In the genomic region with DNA sequence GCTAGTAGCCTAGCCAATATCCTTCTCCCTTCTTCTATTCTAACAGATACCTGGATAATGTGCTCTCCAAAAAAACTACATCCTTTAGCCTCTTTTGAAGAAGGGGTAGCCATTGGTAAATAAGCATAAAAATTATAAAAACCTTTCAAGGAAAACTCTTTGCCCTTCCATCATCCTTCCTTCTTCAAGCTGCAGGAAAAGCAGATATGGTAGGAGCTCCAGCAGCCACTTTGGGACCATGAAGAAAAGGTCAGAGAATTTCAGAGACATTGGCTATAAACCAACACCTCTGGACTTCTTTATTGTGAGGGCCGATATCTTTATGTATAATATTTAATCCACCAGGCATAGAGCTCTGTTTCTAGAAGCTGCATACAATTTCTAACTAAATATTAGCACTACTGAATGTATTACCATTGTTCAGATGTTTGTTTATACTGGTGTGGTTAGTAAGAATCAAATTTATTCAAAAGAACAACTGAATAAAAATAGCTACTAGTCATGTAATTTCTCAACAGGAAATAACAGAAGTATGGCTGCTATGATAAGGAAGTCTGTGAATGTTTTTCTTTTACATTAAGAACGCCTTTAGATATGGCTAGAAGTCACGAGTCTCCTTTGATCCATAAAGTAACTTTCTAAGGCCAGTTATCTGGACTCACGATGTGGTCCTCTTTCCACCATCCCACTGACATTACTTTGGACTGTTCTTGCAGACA, we compare ENCODE assay signal across 23 cellular contexts. TPM values are rescaled to one million over a fixed set of nuclear protein-coding genes. Genes with fewer than 3 reads are reported as not detected.
DNase-seq lines count a peak whose midpoint lies in the region; ATAC-seq, FAIRE-seq and TF ChIP-seq lines count a peak whose summit lies in the region.
"Had no signal": no experiment of that assay in that cellular context is flagged by ENCODE, and none has a peak within 500 bp of the region (broad histone marks: within the 10 kb centered on the region; RNA-seq: fewer than 3 reads in every experiment).

No MANE protein-coding gene starts in this region.

- H3K27ac ChIP-seq in DOHH2 (ENCODE audit: low read depth, low read length) (no peak overlapping the region), osteoblast (ENCODE audit: low read depth, low read length) (no peak overlapping the region)
- H3K27ac ChIP-seq: foreskin keratinocyte, neural progenitor cell, suprapubic skin had no signal

- H3K4me3 ChIP-seq in DOHH2 (ENCODE audit: low read length) (peak overlapping the region; percentile 20; the same call in 1 of the 2 replicates), Loucy (ENCODE audit: low read length, poor library complexity, severe bottlenecking) (peak overlapping the region; percentile 4), cardiac fibroblast (replicated peaks in 1 of 2; ENCODE audit: low read depth in 2 of 2, low read length in 2 of 2) (no peak overlapping the region), osteoblast (ENCODE audit: insufficient read depth, low read length) (no peak overlapping the region)
- H3K4me3 ChIP-seq: neural progenitor cell, suprapubic skin had no signal

- H3K4me1 ChIP-seq in DOHH2 (ENCODE audit: control insufficient read depth, low read length) (peaks cover 10% of the 10 kb centered on the region), Loucy (ENCODE audit: insufficient read depth, low read length, poor library complexity, severe bottlenecking) (peaks cover 14% of the 10 kb centered on the region), osteoblast (ENCODE audit: insufficient read depth, low read length) (peaks cover 18% of the 10 kb centered on the region)
- H3K4me1 ChIP-seq: foreskin keratinocyte, neural progenitor cell, suprapubic skin had no signal

- no peak for TF ChIP-seq CTCF in DOHH2 (IDR thresholded peaks at IDR 0.05; ENCODE audit: low read depth, low read length, poor library complexity, severe bottlenecking)
- no peak for TF ChIP-seq CTCF in Loucy (conservative IDR thresholded peaks at IDR 0.05; ENCODE audit: low read length)
- no peak for TF ChIP-seq CTCF in cardiac fibroblast (IDR thresholded peaks at IDR 0.05; ENCODE audit: low read depth, low read length)
- no peak for TF ChIP-seq CTCF in osteoblast (IDR thresholded peaks at IDR 0.05; ENCODE audit: extremely low read depth, low read depth, low read length)

- H3K79me2 ChIP-seq in DOHH2 (ENCODE audit: control insufficient read depth, low read length): no peaks in the 10 kb centered on the region
- no peaks in the 10 kb centered on the region for H3K79me2 ChIP-seq in Loucy (ENCODE audit: insufficient read depth, low read length)
- H3K79me2 ChIP-seq in osteoblast (ENCODE audit: insufficient read depth, low read length): no peaks in the 10 kb centered on the region

- H3K36me3 ChIP-seq in DOHH2 (ENCODE audit: control insufficient read depth, low read length) (no peaks in the 10 kb centered on the region), Loucy (ENCODE audit: insufficient read depth, low read length) (no peaks in the 10 kb centered on the region), osteoblast (ENCODE audit: insufficient read depth, low read length) (no peaks in the 10 kb centered on the region)
- H3K36me3 ChIP-seq: neural progenitor cell, suprapubic skin had no signal

- H4K20me1 ChIP-seq in DOHH2 (ENCODE audit: control insufficient read depth, insufficient read depth, low read depth, low read length) (no peaks in the 10 kb centered on the region), Loucy (ENCODE audit: insufficient read depth, low read length, poor library complexity, severe bottlenecking) (no peaks in the 10 kb centered on the region), osteoblast (ENCODE audit: insufficient read depth, low read length) (no peaks in the 10 kb centered on the region)

- no peaks in the 10 kb centered on the region for H3K9me3 ChIP-seq in DOHH2 (ENCODE audit: control insufficient read depth, insufficient read depth, low read length)
- H3K9me3 ChIP-seq in Loucy (ENCODE audit: insufficient read depth, low read depth, low read length): peaks cover 4% of the 10 kb centered on the region; the same call in 1 of the 2 replicates
- H3K9me3 ChIP-seq in osteoblast (ENCODE audit: low read depth, low read length): no peaks in the 10 kb centered on the region
- H3K9me3 ChIP-seq: suprapubic skin had no signal

- no peaks in the 10 kb centered on the region for H3F3A ChIP-seq in DOHH2 (ENCODE audit: control insufficient read depth, insufficient read depth)
- peaks cover 3% of the 10 kb centered on the region; the same call in 1 of the 2 replicates for H3F3A ChIP-seq in Loucy (ENCODE audit: low read depth)

- no peaks in the 10 kb centered on the region for H3K27me3 ChIP-seq in DOHH2 (ENCODE audit: control insufficient read depth, low read length)
- no peaks in the 10 kb centered on the region for H3K27me3 ChIP-seq in Loucy (ENCODE audit: insufficient read depth, low read length, poor library complexity, severe bottlenecking)
- no peaks in the 10 kb centered on the region for H3K27me3 ChIP-seq in osteoblast (ENCODE audit: insufficient read depth, low read length)
- H3K27me3 ChIP-seq: neural progenitor cell, suprapubic skin had no signal

- no peak overlapping the region for H3K9ac ChIP-seq in Loucy (ENCODE audit: low read depth, low read length, poor library complexity, severe bottlenecking)
- H3K9ac ChIP-seq: neural progenitor cell had no signal

- H3K4me2 ChIP-seq in DOHH2 (ENCODE audit: low read length) (peak overlapping the region; percentile 46), Loucy (ENCODE audit: low read depth, low read length, poor library complexity, severe bottlenecking) (peak overlapping the region; percentile 48), osteoblast (ENCODE audit: insufficient read depth, low read length) (peak overlapping the region; percentile 8)
- H3K4me2 ChIP-seq: neural progenitor cell had no signal

- FAIRE-seq in RCC 7860 (lab: Jason Lieb, UNC): no peak
- FAIRE-seq: GM12892, urothelium cell line had no signal

- no peak for ATAC-seq in activated CD4-positive, CD25-positive, alpha-beta regulatory T cell treated with anti-CD3 and anti-CD28 coated beads, Interleukin-2, amount 50 U/mL, for 24 hours
- no peak for ATAC-seq in SK-N-SH treated with all-trans-retinoic acid at 6 μM for 48 hours
- ATAC-seq: activated CD8-positive, alpha-beta T cell treated with anti-CD3 and anti-CD28 coated beads, Interleukin-2, amount 10 ng/mL, durations not matched to agents 7 days and 5 days; foreskin keratinocyte; stimulated activated memory B cell treated with anti-CD40 and anti-IgM and Interleukin-4, amounts not matched to agents 10 μg/mL and 1 μg/mL and 100 μg/mL, for 72 hours had no signal

- DNase-seq in cardiac fibroblast (ENCODE audit: low read depth in 2 of 2) (peak; percentile 51 to 55), osteoblast (ENCODE audit: insufficient read length, low spot score, missing footprints) (no peak), RCC 7860 (ENCODE audit: low spot score) (no peak)
- DNase-seq: activated CD4-positive, CD25-positive, alpha-beta regulatory T cell treated with anti-CD3 and anti-CD28 coated beads, Interleukin-2, amount 50 U/mL, for 72 hours; activated CD8-positive, alpha-beta T cell treated with anti-CD3 and anti-CD28 coated beads, Interleukin-2, amount 10 ng/mL, durations not matched to agents 7 days and 5 days; amniotic stem cell; foreskin keratinocyte; hypothalamus; islet precursor cell; NCI-H1417 treated with DMSO at 0.1 percent for 48 hours; NCI-H524; RPMI8226; stimulated activated CD4-positive, alpha-beta T cell treated with anti-CD3 and anti-CD28 coated beads, Interleukin-2, amount 100 ng/mL, for 24 hours; T1000 had no signal

- H2AFZ ChIP-seq in Loucy (ENCODE audit: low read length) (peak overlapping the region; percentile 40), osteoblast (ENCODE audit: low read length) (peak overlapping the region; percentile 33)
- H2AFZ ChIP-seq: neural progenitor cell had no signal

- H3K9me2 ChIP-seq in DOHH2 (replicated peaks; ENCODE audit: control insufficient read depth, low read length): no peaks in the 10 kb centered on the region
- no peaks in the 10 kb centered on the region for H3K9me2 ChIP-seq in Loucy (replicated peaks; ENCODE audit: low read depth, low read length)

TF ChIP-seq in SK-N-SH treated with all-trans-retinoic acid at 6 μM for 48 hours, 23 proteins besides CTCF, POLR2A, EP300 and RAD21 (continues in another document):
- TF ChIP-seq CSRNP3 (CRISPR knock-in tag; IDR thresholded peaks at IDR 0.05): no peak
- TF ChIP-seq CSDC2 (CRISPR knock-in tag; IDR thresholded peaks at IDR 0.05): no peak
- TF ChIP-seq POU6F1 (CRISPR knock-in tag; IDR thresholded peaks at IDR 0.05; ENCODE audit: borderline replicate concordance, low read depth): no peak
- no peak for TF ChIP-seq PPARA (CRISPR knock-in tag; IDR thresholded peaks at IDR 0.05; ENCODE audit: borderline replicate concordance)
- TF ChIP-seq ZNF70 (CRISPR knock-in tag; IDR thresholded peaks at IDR 0.05): no peak
- TF ChIP-seq ZNF565 (CRISPR knock-in tag; conservative IDR thresholded peaks at IDR 0.05; ENCODE audit: low read depth): no peak

RNA-seq across cellular contexts. Expression of gene MYLK4, which starts 32.2 kb away (rescaled TPM):
- 0.36 and 0.88 TPM in 2 replicates for total RNA-seq in osteoblast

RNA-seq across cellular contexts. Expression of gene WRNIP1, which starts 46.7 kb away (rescaled TPM):
- 25.3 and 26.5 TPM in 2 replicates for total RNA-seq in osteoblast

Comparison
In these comparisons a context has a peak if more than half of its experiments do, and no peak if none do; other contexts are left out.
1. H3K4me3 ChIP-seq: peak in DOHH2 (single experiment) and Loucy (single experiment); none in cardiac fibroblast (0 of 2) and osteoblast (single experiment).
2. DNase-seq: peak in cardiac fibroblast (2 of 2); none in osteoblast (single experiment) and RCC 7860 (single experiment).
3. Peak in every context shown above with its lines, with median percentiles within 50 percentile points of each other: H3K4me2 ChIP-seq.